1 cellular context compared by ENCODE assay signal in genomic region chr10:104450490-104450889, GRCh38.
A peak's percentile ranks its signal among the peaks of the same experiment; 100 is the strongest.
TF ChIP-seq lines count a peak whose summit lies in the region.

No MANE protein-coding gene starts in this region.

TF ChIP-seq in HEK293, 187 proteins besides CTCF, POLR2A, EP300 and RAD21 (continued from another document):
- TF ChIP-seq ZNF518A (tag by site-specific recombination; conservative IDR thresholded peaks at IDR 0.05; ENCODE audit: low read depth) (peak; percentile 88), RBAK (tag by site-specific recombination; IDR thresholded peaks at IDR 0.05) (no peak), ZNF292 (tag by site-specific recombination; IDR thresholded peaks at IDR 0.05; ENCODE audit: borderline replicate concordance, low read depth) (peak; percentile 23; the same call in 1 of the 2 replicates), ZNF558 (tag by site-specific recombination; IDR thresholded peaks at IDR 0.05) (peak; percentile 49; the same call in 1 of the 2 replicates), ZNF394 (tag by site-specific recombination; IDR thresholded peaks at IDR 0.05; ENCODE audit: borderline replicate concordance) (peak; percentile 92), ZNF202 (tag by site-specific recombination; IDR thresholded peaks at IDR 0.05; ENCODE audit: borderline replicate concordance) (peak; percentile 54; the same call in 1 of the 2 replicates), REST (tag by site-specific recombination; IDR thresholded peaks at IDR 0.05) (peak; percentile 73; the same call in 1 of the 2 replicates), ZNF623 (tag by site-specific recombination; IDR thresholded peaks at IDR 0.05) (peak; percentile 76), ZSCAN18 (tag by site-specific recombination; IDR thresholded peaks at IDR 0.05) (no peak), ZNF664 (tag by site-specific recombination; IDR thresholded peaks at IDR 0.05) (peak; percentile 63; the same call in 1 of the 2 replicates), ZNF600 (tag by site-specific recombination; IDR thresholded peaks at IDR 0.05) (no peak), ZNF560 (tag by site-specific recombination; IDR thresholded peaks at IDR 0.05; ENCODE audit: borderline replicate concordance) (peak; percentile 41; the same call in 1 of the 2 replicates), ZNF266 (tag by site-specific recombination; IDR thresholded peaks at IDR 0.05; ENCODE audit: low read depth) (peak; percentile 63; the same call in 1 of the 2 replicates), ZBTB11 (tag by site-specific recombination; conservative IDR thresholded peaks at IDR 0.05; ENCODE audit: low read depth) (peak; percentile 83), ZNF138 (tag by site-specific recombination; IDR thresholded peaks at IDR 0.05; ENCODE audit: borderline replicate concordance) (0 out of 2 replicates have a peak, but pooled peaks have one; percentile 49), ZNF426 (tag by site-specific recombination; IDR thresholded peaks at IDR 0.05) (peak; percentile 81), ZBTB44 (tag by site-specific recombination; IDR thresholded peaks at IDR 0.05) (no peak), ZNF433 (tag by site-specific recombination; IDR thresholded peaks at IDR 0.05; ENCODE audit: low read depth) (peak; percentile 68)
TF ChIP-seq in HEK293: peak in this region for 28.
